ENCODE assay signal across 1 cellular context in genomic region chr12:7438291-7438995, GRCh38. TPM values are rescaled to one million over a fixed set of nuclear protein-coding genes. Genes with fewer than 3 reads are reported as not detected.
"Had no signal": no experiment of that assay in that cellular context is flagged by ENCODE, and none has a peak within 500 bp of the region (broad histone marks: within the 10 kb centered on the region; RNA-seq: fewer than 3 reads in every experiment).

No MANE protein-coding gene starts in this region.

RNA-seq across cellular contexts. Expression of gene CD163L1, which starts 5.5 kb away (rescaled TPM):
- total RNA-seq: activated naive CD4-positive, alpha-beta T cell treated with anti-CD3 and anti-CD28 coated beads, Interleukin-2, amount 50 U/mL, for 72 hours had no signal
